Comparison of ENCODE assay signal across 36 cellular contexts in the genomic region with DNA sequence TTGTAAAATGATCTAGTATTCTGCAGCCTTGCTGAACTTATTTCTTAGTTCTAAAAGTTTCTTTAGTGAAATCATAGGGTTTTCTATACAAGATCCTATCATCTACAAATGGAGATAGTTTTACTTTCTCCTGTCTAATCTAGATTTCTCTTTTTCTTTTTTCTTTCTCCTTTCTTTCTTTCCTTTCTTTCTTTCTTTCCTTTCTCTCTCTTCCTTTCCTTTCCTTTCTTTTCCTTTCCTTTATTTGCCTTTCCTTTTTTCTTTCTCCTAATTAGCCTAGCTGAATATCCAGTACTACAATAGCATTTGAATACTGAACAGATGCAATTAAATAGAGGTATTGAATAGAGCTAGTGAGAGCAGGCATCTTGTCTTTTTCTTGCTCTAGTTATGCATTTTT.
"Had no signal": no experiment of that assay in that cellular context is flagged by ENCODE, and none has a peak within 500 bp of the region (broad histone marks: within the 10 kb centered on the region; RNA-seq: fewer than 3 reads in every experiment).

No MANE protein-coding gene starts in this region.

- H3K4me1 Mint-ChIP-seq: activated naive CD4-positive, alpha-beta T cell treated with anti-CD3 and anti-CD28 coated beads, Interleukin-2, amount 10 ng/mL, durations not matched to agents 7 days and 5 days; activated naive CD4-positive, alpha-beta T cell treated with anti-CD3 and anti-CD28 coated beads, Interleukin-2, amount 50 U/mL, for 24 hours; activated naive CD8-positive, alpha-beta T cell treated with anti-CD3 and anti-CD28 coated beads for 36 hours; activated naive CD8-positive, alpha-beta T cell treated with anti-CD3 and anti-CD28 coated beads, Interleukin-2, amount 10 ng/mL, durations not matched to agents 7 days and 5 days; activated naive CD8-positive, alpha-beta T cell treated with anti-CD3 and anti-CD28 coated beads, Interleukin-2, amount 50 U/mL, for 24 hours; activated T-helper 17 cell treated with anti-CD3 and anti-CD28 coated beads, Interleukin-2, amount 50 U/mL, for 72 hours; brain; central memory CD8-positive, alpha-beta T cell had no signal

- H3K27me3 Mint-ChIP-seq: activated naive CD4-positive, alpha-beta T cell treated with anti-CD3 and anti-CD28 coated beads, Interleukin-2, amount 10 ng/mL, durations not matched to agents 7 days and 5 days; activated naive CD4-positive, alpha-beta T cell treated with anti-CD3 and anti-CD28 coated beads, Interleukin-2, amount 50 U/mL, for 24 hours; activated naive CD8-positive, alpha-beta T cell; activated naive CD8-positive, alpha-beta T cell treated with anti-CD3 and anti-CD28 coated beads for 36 hours; activated naive CD8-positive, alpha-beta T cell treated with anti-CD3 and anti-CD28 coated beads, Interleukin-2, amount 10 ng/mL, durations not matched to agents 7 days and 5 days; activated naive CD8-positive, alpha-beta T cell treated with anti-CD3 and anti-CD28 coated beads, Interleukin-2, amount 50 U/mL, for 24 hours; activated T-helper 17 cell treated with anti-CD3 and anti-CD28 coated beads, Interleukin-2, amount 50 U/mL, for 72 hours; brain; central memory CD8-positive, alpha-beta T cell had no signal

- H3K27me3 ChIP-seq: adrenal gland, ascending aorta, body of pancreas, brain microvascular endothelial cell, breast epithelium, cardiac muscle cell had no signal

- ATAC-seq: activated naive CD4-positive, alpha-beta T cell treated with anti-CD3 and anti-CD28 coated beads, Interleukin-2, amount 50 U/mL, for 72 hours; activated naive CD8-positive, alpha-beta T cell treated with anti-CD3 and anti-CD28 coated beads, Interleukin-2, amount 50 U/mL, for 24 hours; activated T-cell treated with anti-CD3 and anti-CD28 coated beads, Interleukin-2, amount 50 U/mL, for 4 hours; activated T-cell treated with anti-CD3 and anti-CD28 coated beads, Interleukin-2, amount 50 U/mL, for 72 hours; activated T-helper 17 cell treated with anti-CD3 and anti-CD28 coated beads, Interleukin-2, amount 50 U/mL, for 72 hours; body of pancreas had no signal

- DNase-seq: activated effector memory CD4-positive, alpha-beta T cell treated with anti-CD3 and anti-CD28 coated beads, Interleukin-2, amount 50 U/mL, for 16 hours; activated effector memory CD4-positive, alpha-beta T cell treated with Interleukin-2 at 50 U/mL for 16 hours; activated gamma-delta T cell; activated gamma-delta T cell treated with Interleukin-2 at 50 U/mL for 16 hours; activated naive CD4-positive, alpha-beta T cell; activated naive CD4-positive, alpha-beta T cell treated with anti-CD3 and anti-CD28 coated beads for 36 hours; activated naive CD4-positive, alpha-beta T cell treated with anti-CD3 and anti-CD28 coated beads, Interleukin-2, amount 10 ng/mL, durations not matched to agents 7 days and 5 days; activated naive CD4-positive, alpha-beta T cell treated with anti-CD3 and anti-CD28 coated beads, Interleukin-2, amount 50 U/mL, for 16 hours; activated naive CD4-positive, alpha-beta T cell treated with Interleukin-2 at 50 U/mL for 16 hours; activated naive CD8-positive, alpha-beta T cell treated with anti-CD3 and anti-CD28 coated beads for 36 hours; activated naive CD8-positive, alpha-beta T cell treated with anti-CD3 and anti-CD28 coated beads, Interleukin-2, amount 10 ng/mL, durations not matched to agents 7 days and 5 days; activated naive CD8-positive, alpha-beta T cell treated with anti-CD3 and anti-CD28 coated beads, Interleukin-2, amount 50 U/mL, for 24 hours; activated T-cell treated with anti-CD3 and anti-CD28 coated beads, Interleukin-2, amount 50 U/mL, for 4 hours; activated T-cell treated with anti-CD3 and anti-CD28 coated beads, Interleukin-2, amount 50 U/mL, for 48 hours; activated T-cell treated with anti-CD3 and anti-CD28 coated beads, Interleukin-2, amount 50 U/mL, for 72 hours; adrenal gland; amniotic stem cell; amygdala; anterior cingulate cortex; aorta; body of pancreas; brain microvascular endothelial cell; caudate nucleus; central memory CD4-positive, alpha-beta T cell; cerebellar nuclear complex had no signal

- H3K4me1 ChIP-seq: adrenal gland, ascending aorta, body of pancreas, breast epithelium had no signal

- H3K4me3 ChIP-seq: adrenal gland, ascending aorta, body of pancreas, breast epithelium, cardiac muscle cell had no signal

- H3K27ac ChIP-seq: adrenal gland, ascending aorta, body of pancreas, brain microvascular endothelial cell, breast epithelium, cardiac muscle cell had no signal

- H3K27ac Mint-ChIP-seq: activated naive CD4-positive, alpha-beta T cell treated with anti-CD3 and anti-CD28 coated beads for 36 hours; activated naive CD4-positive, alpha-beta T cell treated with anti-CD3 and anti-CD28 coated beads, Interleukin-2, amount 10 ng/mL, durations not matched to agents 7 days and 5 days; activated naive CD4-positive, alpha-beta T cell treated with anti-CD3 and anti-CD28 coated beads, Interleukin-2, amount 50 U/mL, for 24 hours; activated naive CD4-positive, alpha-beta T cell treated with anti-CD3 and anti-CD28 coated beads, Interleukin-2, amount 50 U/mL, for 72 hours; activated naive CD8-positive, alpha-beta T cell; activated naive CD8-positive, alpha-beta T cell treated with anti-CD3 and anti-CD28 coated beads for 36 hours; activated naive CD8-positive, alpha-beta T cell treated with anti-CD3 and anti-CD28 coated beads, Interleukin-2, amount 10 ng/mL, durations not matched to agents 7 days and 5 days; activated naive CD8-positive, alpha-beta T cell treated with anti-CD3 and anti-CD28 coated beads, Interleukin-2, amount 50 U/mL, for 24 hours; activated T-cell treated with anti-CD3 and anti-CD28 coated beads, Interleukin-2, amount 50 U/mL, for 72 hours; activated T-helper 1 cell treated with anti-CD3 and anti-CD28 coated beads, Interleukin-12 subunit alpha, Interleukin-12 subunit beta, Interleukin-2, Interleukin-4 antibody, amounts not matched to agents 30 ng/mL and 10 ng/mL and 1 ng/mL, durations not matched to agents 14 hours and 24 hours and 36 hours; activated T-helper 17 cell treated with anti-CD3 and anti-CD28 coated beads, Interleukin-2, amount 50 U/mL, for 72 hours; activated T-helper 2 cell treated with anti-CD3 and anti-CD28 coated beads, Interferon-gamma antibody, Interleukin-2, Interleukin-4, amounts not matched to agents 10 μg/mL and 5 μg/mL and 100 μg/mL, durations not matched to agents 14 hours and 24 hours and 36 hours; brain had no signal

- H3K36me3 ChIP-seq: adrenal gland, ascending aorta, brain microvascular endothelial cell, breast epithelium, cardiac muscle cell had no signal

- H3K4me3 Mint-ChIP-seq: activated naive CD4-positive, alpha-beta T cell treated with anti-CD3 and anti-CD28 coated beads for 36 hours; activated naive CD4-positive, alpha-beta T cell treated with anti-CD3 and anti-CD28 coated beads, Interleukin-2, amount 10 ng/mL, durations not matched to agents 7 days and 5 days; activated naive CD4-positive, alpha-beta T cell treated with anti-CD3 and anti-CD28 coated beads, Interleukin-2, amount 50 U/mL, for 24 hours; activated naive CD8-positive, alpha-beta T cell; activated naive CD8-positive, alpha-beta T cell treated with anti-CD3 and anti-CD28 coated beads for 36 hours; activated naive CD8-positive, alpha-beta T cell treated with anti-CD3 and anti-CD28 coated beads, Interleukin-2, amount 10 ng/mL, durations not matched to agents 7 days and 5 days; activated naive CD8-positive, alpha-beta T cell treated with anti-CD3 and anti-CD28 coated beads, Interleukin-2, amount 50 U/mL, for 24 hours; activated T-cell treated with anti-CD3 and anti-CD28 coated beads, Interleukin-2, amount 50 U/mL, for 4 hours; activated T-cell treated with anti-CD3 and anti-CD28 coated beads, Interleukin-2, amount 50 U/mL, for 72 hours; activated T-helper 1 cell treated with anti-CD3 and anti-CD28 coated beads, Interleukin-12 subunit alpha, Interleukin-12 subunit beta, Interleukin-2, Interleukin-4 antibody, amounts not matched to agents 30 ng/mL and 10 ng/mL and 1 ng/mL, durations not matched to agents 14 hours and 24 hours and 36 hours; activated T-helper 17 cell treated with anti-CD3 and anti-CD28 coated beads, Interleukin-2, amount 50 U/mL, for 72 hours; brain; central memory CD8-positive, alpha-beta T cell had no signal

- H3K9me3 ChIP-seq: adrenal gland had no signal
